ENCODE assay signal across 1 cellular context in genomic region chr9:128838338-128838737, GRCh38.
TF ChIP-seq lines count a peak whose summit lies in the region.

No MANE protein-coding gene starts in this region.

TF ChIP-seq in HepG2, 621 proteins besides CTCF, POLR2A, EP300 and RAD21 (continued from another document and continues in another):
- TF ChIP-seq ZBTB3 (CRISPR knock-in tag; IDR thresholded peaks at IDR 0.05; ENCODE audit: borderline replicate concordance, low read depth) (no peak), BRD4 (CRISPR knock-in tag; IDR thresholded peaks at IDR 0.05) (no peak), SIX4 (CRISPR knock-in tag; IDR thresholded peaks at IDR 0.05) (peak; percentile 88), PRMT3 (CRISPR knock-in tag; IDR thresholded peaks at IDR 0.05; ENCODE audit: borderline replicate concordance, low read depth) (no peak), HDAC1 (CRISPR knock-in tag; IDR thresholded peaks at IDR 0.05) (peak; percentile 75), DPF2 (CRISPR knock-in tag; IDR thresholded peaks at IDR 0.05; ENCODE audit: borderline replicate concordance, low read depth) (peak; percentile 69), NCOA5 (CRISPR knock-in tag; IDR thresholded peaks at IDR 0.05) (no peak), TBP (CRISPR knock-in tag; IDR thresholded peaks at IDR 0.05) (no peak), ISX (CRISPR knock-in tag; conservative IDR thresholded peaks at IDR 0.05) (no peak), RXRA (CRISPR knock-in tag; IDR thresholded peaks at IDR 0.05) (peak; percentile 79), BHLHE40 (IDR thresholded peaks at IDR 0.05; ENCODE audit: low read length) (peak; percentile 73), ZFY (CRISPR knock-in tag; IDR thresholded peaks at IDR 0.05) (peak; percentile 68; the same call in 1 of the 2 replicates), GATAD2A (CRISPR knock-in tag; IDR thresholded peaks at IDR 0.05) (peak; percentile 69), ZNF362 (CRISPR knock-in tag; IDR thresholded peaks at IDR 0.05; ENCODE audit: borderline replicate concordance) (no peak), ZNF296 (CRISPR knock-in tag; conservative IDR thresholded peaks at IDR 0.05) (no peak), TARDBP (CRISPR knock-in tag; IDR thresholded peaks at IDR 0.05) (peak; percentile 47; the same call in 1 of the 2 replicates), TCF7 (IDR thresholded peaks at IDR 0.05; ENCODE audit: low read depth) (peak; percentile 94), TBX3 (IDR thresholded peaks at IDR 0.05; ENCODE audit: borderline replicate concordance) (peak; percentile 96), RFXANK (CRISPR knock-in tag; IDR thresholded peaks at IDR 0.05) (no peak), ASH2L (IDR thresholded peaks at IDR 0.05; ENCODE audit: insufficient read length, low read depth, low read length) (peak; percentile 61), ZFP90 (CRISPR knock-in tag; IDR thresholded peaks at IDR 0.05; ENCODE audit: borderline replicate concordance) (no peak), ZMYM3 (CRISPR knock-in tag; IDR thresholded peaks at IDR 0.05) (peak; percentile 70; the same call in 1 of the 2 replicates), RNF2 (conservative IDR thresholded peaks at IDR 0.05; ENCODE audit: low read depth) (no peak), NR2F6 (IDR thresholded peaks at IDR 0.05) (peak; percentile 94), NR2F6 (CRISPR knock-in tag; IDR thresholded peaks at IDR 0.05) (peak; percentile 97), ELF3 (CRISPR knock-in tag; IDR thresholded peaks at IDR 0.05) (0 out of 2 replicates have a peak, but pooled peaks have one; percentile 30), ZBTB39 (CRISPR knock-in tag; IDR thresholded peaks at IDR 0.05) (no peak), SUZ12 (IDR thresholded peaks at IDR 0.05; ENCODE audit: low read depth, low read length) (no peak), ZMYM4 (CRISPR knock-in tag; IDR thresholded peaks at IDR 0.05) (peak; percentile 35; the same call in 1 of the 2 replicates), TCF12 (IDR thresholded peaks at IDR 0.05) (no peak), TCF12 (CRISPR knock-in tag; IDR thresholded peaks at IDR 0.05) (no peak), ZBTB38 (CRISPR knock-in tag; IDR thresholded peaks at IDR 0.05) (peak; percentile 66), KDM6A (CRISPR knock-in tag; IDR thresholded peaks at IDR 0.05; ENCODE audit: low read depth) (peak; percentile 51), RCOR2 (CRISPR knock-in tag; IDR thresholded peaks at IDR 0.05) (peak; percentile 74), ZBTB21 (CRISPR knock-in tag; IDR thresholded peaks at IDR 0.05) (peak; percentile 55; the same call in 1 of the 2 replicates), FOSL2 (CRISPR knock-in tag; IDR thresholded peaks at IDR 0.05) (peak; percentile 29; the same call in 1 of the 2 replicates), ZNF124 (CRISPR knock-in tag; IDR thresholded peaks at IDR 0.05) (no peak), ZC3H4 (CRISPR knock-in tag; IDR thresholded peaks at IDR 0.05; ENCODE audit: borderline replicate concordance) (no peak), FOXP1 (IDR thresholded peaks at IDR 0.05) (no peak; the same call in 1 of the 2 replicates), FOXP1 (CRISPR knock-in tag; IDR thresholded peaks at IDR 0.05) (peak; percentile 72; the same call in 1 of the 2 replicates), ZNF329 (CRISPR knock-in tag; IDR thresholded peaks at IDR 0.05; ENCODE audit: low read depth) (no peak), CREB1 (IDR thresholded peaks at IDR 0.05) (no peak), CREB1 (CRISPR knock-in tag; IDR thresholded peaks at IDR 0.05) (peak; percentile 57; the same call in 1 of the 2 replicates), STAG1 (CRISPR knock-in tag; IDR thresholded peaks at IDR 0.05) (no peak; the same call in 1 of the 2 replicates), FOXK2 (IDR thresholded peaks at IDR 0.05) (0 out of 2 replicates have a peak, but pooled peaks have one; percentile 30), ZFP37 (CRISPR knock-in tag; IDR thresholded peaks at IDR 0.05; ENCODE audit: borderline replicate concordance) (no peak), ONECUT2 (CRISPR knock-in tag; IDR thresholded peaks at IDR 0.05) (no peak), MNT (IDR thresholded peaks at IDR 0.05) (no peak), SKI (IDR thresholded peaks at IDR 0.05; ENCODE audit: partially characterized antibody) (peak; percentile 36), THAP11 (CRISPR knock-in tag; IDR thresholded peaks at IDR 0.05) (no peak)
- TF ChIP-seq, protein P1, sequence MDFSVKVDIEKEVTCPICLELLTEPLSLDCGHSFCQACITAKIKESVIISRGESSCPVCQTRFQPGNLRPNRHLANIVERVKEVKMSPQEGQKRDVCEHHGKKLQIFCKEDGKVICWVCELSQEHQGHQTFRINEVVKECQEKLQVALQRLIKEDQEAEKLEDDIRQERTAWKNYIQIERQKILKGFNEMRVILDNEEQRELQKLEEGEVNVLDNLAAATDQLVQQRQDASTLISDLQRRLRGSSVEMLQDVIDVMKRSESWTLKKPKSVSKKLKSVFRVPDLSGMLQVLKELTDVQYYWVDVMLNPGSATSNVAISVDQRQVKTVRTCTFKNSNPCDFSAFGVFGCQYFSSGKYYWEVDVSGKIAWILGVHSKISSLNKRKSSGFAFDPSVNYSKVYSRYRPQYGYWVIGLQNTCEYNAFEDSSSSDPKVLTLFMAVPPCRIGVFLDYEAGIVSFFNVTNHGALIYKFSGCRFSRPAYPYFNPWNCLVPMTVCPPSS (IDR thresholded peaks at IDR 0.05) = no peak
- TF ChIP-seq, protein P2, sequence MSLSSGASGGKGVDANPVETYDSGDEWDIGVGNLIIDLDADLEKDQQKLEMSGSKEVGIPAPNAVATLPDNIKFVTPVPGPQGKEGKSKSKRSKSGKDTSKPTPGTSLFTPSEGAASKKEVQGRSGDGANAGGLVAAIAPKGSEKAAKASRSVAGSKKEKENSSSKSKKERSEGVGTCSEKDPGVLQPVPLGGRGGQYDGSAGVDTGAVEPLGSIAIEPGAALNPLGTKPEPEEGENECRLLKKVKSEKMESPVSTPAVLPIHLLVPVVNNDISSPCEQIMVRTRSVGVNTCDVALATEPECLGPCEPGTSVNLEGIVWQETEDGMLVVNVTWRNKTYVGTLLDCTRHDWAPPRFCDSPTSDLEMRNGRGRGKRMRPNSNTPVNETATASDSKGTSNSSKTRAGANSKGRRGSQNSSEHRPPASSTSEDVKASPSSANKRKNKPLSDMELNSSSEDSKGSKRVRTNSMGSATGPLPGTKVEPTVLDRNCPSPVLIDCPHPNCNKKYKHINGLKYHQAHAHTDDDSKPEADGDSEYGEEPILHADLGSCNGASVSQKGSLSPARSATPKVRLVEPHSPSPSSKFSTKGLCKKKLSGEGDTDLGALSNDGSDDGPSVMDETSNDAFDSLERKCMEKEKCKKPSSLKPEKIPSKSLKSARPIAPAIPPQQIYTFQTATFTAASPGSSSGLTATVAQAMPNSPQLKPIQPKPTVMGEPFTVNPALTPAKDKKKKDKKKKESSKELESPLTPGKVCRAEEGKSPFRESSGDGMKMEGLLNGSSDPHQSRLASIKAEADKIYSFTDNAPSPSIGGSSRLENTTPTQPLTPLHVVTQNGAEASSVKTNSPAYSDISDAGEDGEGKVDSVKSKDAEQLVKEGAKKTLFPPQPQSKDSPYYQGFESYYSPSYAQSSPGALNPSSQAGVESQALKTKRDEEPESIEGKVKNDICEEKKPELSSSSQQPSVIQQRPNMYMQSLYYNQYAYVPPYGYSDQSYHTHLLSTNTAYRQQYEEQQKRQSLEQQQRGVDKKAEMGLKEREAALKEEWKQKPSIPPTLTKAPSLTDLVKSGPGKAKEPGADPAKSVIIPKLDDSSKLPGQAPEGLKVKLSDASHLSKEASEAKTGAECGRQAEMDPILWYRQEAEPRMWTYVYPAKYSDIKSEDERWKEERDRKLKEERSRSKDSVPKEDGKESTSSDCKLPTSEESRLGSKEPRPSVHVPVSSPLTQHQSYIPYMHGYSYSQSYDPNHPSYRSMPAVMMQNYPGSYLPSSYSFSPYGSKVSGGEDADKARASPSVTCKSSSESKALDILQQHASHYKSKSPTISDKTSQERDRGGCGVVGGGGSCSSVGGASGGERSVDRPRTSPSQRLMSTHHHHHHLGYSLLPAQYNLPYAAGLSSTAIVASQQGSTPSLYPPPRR (CRISPR knock-in tag; IDR thresholded peaks at IDR 0.05; ENCODE audit: borderline replicate concordance) = peak; percentile 94
- TF ChIP-seq, protein P3, sequence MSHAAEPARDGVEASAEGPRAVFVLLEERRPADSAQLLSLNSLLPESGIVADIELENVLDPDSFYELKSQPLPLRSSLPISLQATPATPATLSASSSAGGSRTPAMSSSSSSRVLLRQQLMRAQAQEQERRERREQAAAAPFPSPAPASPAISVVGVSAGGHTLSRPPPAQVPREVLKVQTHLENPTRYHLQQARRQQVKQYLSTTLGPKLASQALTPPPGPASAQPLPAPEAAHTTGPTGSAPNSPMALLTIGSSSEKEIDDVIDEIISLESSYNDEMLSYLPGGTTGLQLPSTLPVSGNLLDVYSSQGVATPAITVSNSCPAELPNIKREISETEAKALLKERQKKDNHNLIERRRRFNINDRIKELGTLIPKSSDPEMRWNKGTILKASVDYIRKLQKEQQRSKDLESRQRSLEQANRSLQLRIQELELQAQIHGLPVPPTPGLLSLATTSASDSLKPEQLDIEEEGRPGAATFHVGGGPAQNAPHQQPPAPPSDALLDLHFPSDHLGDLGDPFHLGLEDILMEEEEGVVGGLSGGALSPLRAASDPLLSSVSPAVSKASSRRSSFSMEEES (CRISPR knock-in tag; IDR thresholded peaks at IDR 0.05) = peak; percentile 70
- TF ChIP-seq, protein P4, sequence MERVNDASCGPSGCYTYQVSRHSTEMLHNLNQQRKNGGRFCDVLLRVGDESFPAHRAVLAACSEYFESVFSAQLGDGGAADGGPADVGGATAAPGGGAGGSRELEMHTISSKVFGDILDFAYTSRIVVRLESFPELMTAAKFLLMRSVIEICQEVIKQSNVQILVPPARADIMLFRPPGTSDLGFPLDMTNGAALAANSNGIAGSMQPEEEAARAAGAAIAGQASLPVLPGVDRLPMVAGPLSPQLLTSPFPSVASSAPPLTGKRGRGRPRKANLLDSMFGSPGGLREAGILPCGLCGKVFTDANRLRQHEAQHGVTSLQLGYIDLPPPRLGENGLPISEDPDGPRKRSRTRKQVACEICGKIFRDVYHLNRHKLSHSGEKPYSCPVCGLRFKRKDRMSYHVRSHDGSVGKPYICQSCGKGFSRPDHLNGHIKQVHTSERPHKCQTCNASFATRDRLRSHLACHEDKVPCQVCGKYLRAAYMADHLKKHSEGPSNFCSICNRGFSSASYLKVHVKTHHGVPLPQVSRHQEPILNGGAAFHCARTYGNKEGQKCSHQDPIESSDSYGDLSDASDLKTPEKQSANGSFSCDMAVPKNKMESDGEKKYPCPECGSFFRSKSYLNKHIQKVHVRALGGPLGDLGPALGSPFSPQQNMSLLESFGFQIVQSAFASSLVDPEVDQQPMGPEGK (CRISPR knock-in tag; IDR thresholded peaks at IDR 0.05) = peak; percentile 91
- TF ChIP-seq, protein P5, sequence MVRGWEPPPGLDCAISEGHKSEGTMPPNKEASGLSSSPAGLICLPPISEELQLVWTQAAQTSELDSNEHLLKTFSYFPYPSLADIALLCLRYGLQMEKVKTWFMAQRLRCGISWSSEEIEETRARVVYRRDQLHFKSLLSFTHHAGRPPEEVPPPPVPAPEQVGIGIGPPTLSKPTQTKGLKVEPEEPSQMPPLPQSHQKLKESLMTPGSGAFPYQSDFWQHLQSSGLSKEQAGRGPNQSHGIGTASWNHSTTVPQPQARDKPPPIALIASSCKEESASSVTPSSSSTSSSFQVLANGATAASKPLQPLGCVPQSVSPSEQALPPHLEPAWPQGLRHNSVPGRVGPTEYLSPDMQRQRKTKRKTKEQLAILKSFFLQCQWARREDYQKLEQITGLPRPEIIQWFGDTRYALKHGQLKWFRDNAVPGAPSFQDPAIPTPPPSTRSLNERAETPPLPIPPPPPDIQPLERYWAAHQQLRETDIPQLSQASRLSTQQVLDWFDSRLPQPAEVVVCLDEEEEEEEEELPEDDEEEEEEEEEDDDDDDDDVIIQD (CRISPR knock-in tag; IDR thresholded peaks at IDR 0.05; ENCODE audit: low read depth) = peak; percentile 47; the same call in 1 of the 2 replicates
- TF ChIP-seq, protein P6, sequence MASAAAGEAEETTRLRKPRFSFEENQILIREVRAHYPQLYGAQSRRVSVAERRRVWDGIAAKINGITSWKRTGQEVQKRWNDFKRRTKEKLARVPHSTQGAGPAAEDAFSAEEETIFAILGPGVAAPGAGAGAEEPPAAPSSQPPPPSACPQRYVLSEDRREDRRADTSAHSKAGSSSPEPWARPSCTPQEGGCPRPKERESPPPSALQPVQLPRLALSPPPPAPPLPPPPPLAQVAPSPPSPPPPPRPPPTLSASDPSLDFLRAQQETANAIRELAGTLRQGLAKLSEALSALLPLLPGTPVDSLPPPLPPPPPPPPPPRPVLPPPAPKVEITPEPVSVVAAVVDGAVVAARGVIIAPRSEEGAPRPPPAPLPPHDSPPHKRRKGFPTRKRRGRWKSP (CRISPR knock-in tag; IDR thresholded peaks at IDR 0.05) = peak; percentile 59; the same call in 1 of the 2 replicates
